1 cellular context compared by ENCODE assay signal in genomic region chr10:132186488-132187413, GRCh38.
A peak's percentile ranks its signal among the peaks of the same experiment; 100 is the strongest.
TF ChIP-seq lines count a peak whose summit lies in the region.

TSS of gene DPYSL4 (plus strand) at chr10:132186948. CDS start at chr10:132187064, 116 bp downstream.

TF ChIP-seq in HEK293, 187 proteins besides CTCF, POLR2A, EP300 and RAD21 (continued from another document and continues in another):
- no peak for TF ChIP-seq SCRT2 (tag by site-specific recombination; IDR thresholded peaks at IDR 0.05)
- no peak for TF ChIP-seq PRDM2 (tag by site-specific recombination; IDR thresholded peaks at IDR 0.05; ENCODE audit: borderline replicate concordance)
- no peak for TF ChIP-seq ZNF664 (tag by site-specific recombination; IDR thresholded peaks at IDR 0.05)
- no peak for TF ChIP-seq ZNF48 (tag by site-specific recombination; IDR thresholded peaks at IDR 0.05)
- no peak for TF ChIP-seq SCRT1 (tag by site-specific recombination; IDR thresholded peaks at IDR 0.05; ENCODE audit: borderline replicate concordance)
- TF ChIP-seq ZNF398 (tag by site-specific recombination; IDR thresholded peaks at IDR 0.05) = 0 out of 2 replicates have a peak, but pooled peaks have one; percentile 13
- TF ChIP-seq ZNF514 (tag by site-specific recombination; IDR thresholded peaks at IDR 0.05) = no peak
- no peak for TF ChIP-seq ZNF426 (tag by site-specific recombination; IDR thresholded peaks at IDR 0.05)
- no peak for TF ChIP-seq ZNF561 (tag by site-specific recombination; IDR thresholded peaks at IDR 0.05; ENCODE audit: borderline replicate concordance)
- no peak for TF ChIP-seq ZBTB11 (tag by site-specific recombination; conservative IDR thresholded peaks at IDR 0.05; ENCODE audit: low read depth)
- TF ChIP-seq ZNF114 (tag by site-specific recombination; IDR thresholded peaks at IDR 0.05) = no peak
- peak; percentile 23; the same call in 1 of the 2 replicates for TF ChIP-seq ZNF341 (tag by site-specific recombination; IDR thresholded peaks at IDR 0.05; ENCODE audit: low read depth)
- TF ChIP-seq BCL6B (tag by site-specific recombination; IDR thresholded peaks at IDR 0.05) = no peak
- peak; percentile 46 for TF ChIP-seq SP2 (tag by site-specific recombination; IDR thresholded peaks at IDR 0.05)
- TF ChIP-seq ZNF501 (tag by site-specific recombination; IDR thresholded peaks at IDR 0.05) = no peak
- peak; percentile 77 for TF ChIP-seq KLF10 (tag by site-specific recombination; IDR thresholded peaks at IDR 0.05)
- no peak for TF ChIP-seq ZNF274 (IDR thresholded peaks at IDR 0.05; ENCODE audit: low read length)
- no peak for TF ChIP-seq ZNF274 (tag by site-specific recombination; IDR thresholded peaks at IDR 0.05; ENCODE audit: borderline replicate concordance)
- no peak for TF ChIP-seq AEBP2 (tag by site-specific recombination; IDR thresholded peaks at IDR 0.05; ENCODE audit: borderline replicate concordance)
- TF ChIP-seq TSHZ1 (tag by site-specific recombination; IDR thresholded peaks at IDR 0.05; ENCODE audit: borderline replicate concordance) = no peak
- no peak for TF ChIP-seq ZNF76 (tag by site-specific recombination; IDR thresholded peaks at IDR 0.05; ENCODE audit: borderline replicate concordance, low read depth)
- TF ChIP-seq ZNF221 (tag by site-specific recombination; IDR thresholded peaks at IDR 0.05; ENCODE audit: borderline replicate concordance) = no peak
- no peak for TF ChIP-seq ZNF529 (tag by site-specific recombination; IDR thresholded peaks at IDR 0.05; ENCODE audit: insufficient replicate concordance)
- TF ChIP-seq ZNF560 (tag by site-specific recombination; IDR thresholded peaks at IDR 0.05; ENCODE audit: borderline replicate concordance) = no peak
- peak; percentile 36; the same call in 1 of the 2 replicates for TF ChIP-seq ZNF335 (tag by site-specific recombination; conservative IDR thresholded peaks at IDR 0.05)
- TF ChIP-seq GLIS1 (tag by site-specific recombination; IDR thresholded peaks at IDR 0.05) = peak; percentile 66
- peak; percentile 34; the same call in 1 of the 2 replicates for TF ChIP-seq ZBTB17 (tag by site-specific recombination; IDR thresholded peaks at IDR 0.05)
- TF ChIP-seq ZNF449 (tag by site-specific recombination; IDR thresholded peaks at IDR 0.05) = no peak
- TF ChIP-seq ZNF747 (tag by site-specific recombination; IDR thresholded peaks at IDR 0.05) = no peak
- TF ChIP-seq IKZF3 (tag by site-specific recombination; IDR thresholded peaks at IDR 0.05) = no peak
- no peak for TF ChIP-seq ZNF488 (tag by site-specific recombination; IDR thresholded peaks at IDR 0.05)
- peak; percentile 83 for TF ChIP-seq PATZ1 (tag by site-specific recombination; IDR thresholded peaks at IDR 0.05)
- TF ChIP-seq REPIN1 (tag by site-specific recombination; IDR thresholded peaks at IDR 0.05; ENCODE audit: low read depth) = no peak
- no peak for TF ChIP-seq OVOL3 (tag by site-specific recombination; IDR thresholded peaks at IDR 0.05)
- no peak for TF ChIP-seq ZFP37 (tag by site-specific recombination; IDR thresholded peaks at IDR 0.05)
- TF ChIP-seq KLF9 (tag by site-specific recombination; IDR thresholded peaks at IDR 0.05; ENCODE audit: low read depth) = peak; percentile 75
